8 cellular contexts compared by ENCODE assay signal in genomic region chr1:10943991-10944730, GRCh38.
DNase-seq lines count a peak whose midpoint lies in the region; ATAC-seq and TF ChIP-seq lines count a peak whose summit lies in the region.

No MANE protein-coding gene starts in this region.

- ATAC-seq in GM18909 (IDR thresholded peaks at IDR 0.05; ENCODE audit: poor library complexity, unreplicated experiment) (no peak), HG03025 (IDR thresholded peaks at IDR 0.05; ENCODE audit: low FRiP score, unreplicated experiment) (no peak), GM21529 (IDR thresholded peaks at IDR 0.05; ENCODE audit: unreplicated experiment) (no peak)

- H3K27ac ChIP-seq in osteoblast (ENCODE audit: low read depth, low read length): no peak overlapping the region

- intact Hi-C loops in Calu3 (cut with micrococcal nuclease; ENCODE audit: unreplicated experiment): loop anchor here (10.0 kb wide), 1 partner anchor 439 kb away; no protein-coding TSS in a partner anchor
- intact Hi-C loops in dendritic cell treated with granulocyte-macrophage colony-stimulating factor and Interleukin-4, amounts not matched to agents 40 ng/mL and 50 ng/mL, for 4 days (cut with micrococcal nuclease): no loop called here

- peaks cover 24% of the 10 kb centered on the region for H3K27me3 Mint-ChIP-seq in Calu3 (ENCODE audit: unreplicated experiment)
- H3K27me3 Mint-ChIP-seq in dendritic cell treated with granulocyte-macrophage colony-stimulating factor and Interleukin-4, amounts not matched to agents 40 ng/mL and 50 ng/mL, for 4 days: peaks cover 50% of the 10 kb centered on the region

- H3K36me3 ChIP-seq in osteoblast (ENCODE audit: insufficient read depth, low read length): no peaks in the 10 kb centered on the region

- peak overlapping the region; percentile 52 for H3K4me3 Mint-ChIP-seq in Calu3 (ENCODE audit: low read depth, unreplicated experiment)
- H3K4me3 Mint-ChIP-seq in dendritic cell treated with granulocyte-macrophage colony-stimulating factor and Interleukin-4, amounts not matched to agents 40 ng/mL and 50 ng/mL, for 4 days: peak overlapping the region; percentile 68

- peaks cover 23% of the 10 kb centered on the region for H3K27me3 ChIP-seq in osteoblast (ENCODE audit: insufficient read depth, low read length)

- peak overlapping the region; percentile 63 for H3K4me3 ChIP-seq in osteoblast (ENCODE audit: insufficient read depth, low read length)

- H3K27ac Mint-ChIP-seq in Calu3 (ENCODE audit: unreplicated experiment): no peak overlapping the region
- peak overlapping the region; percentile 12 for H3K27ac Mint-ChIP-seq in dendritic cell treated with granulocyte-macrophage colony-stimulating factor and Interleukin-4, amounts not matched to agents 40 ng/mL and 50 ng/mL, for 4 days

- no peaks in the 10 kb centered on the region for H3K9me3 Mint-ChIP-seq in Calu3 (ENCODE audit: low read depth, unreplicated experiment)
- no peaks in the 10 kb centered on the region for H3K9me3 Mint-ChIP-seq in dendritic cell treated with granulocyte-macrophage colony-stimulating factor and Interleukin-4, amounts not matched to agents 40 ng/mL and 50 ng/mL, for 4 days

- H4K20me1 ChIP-seq in osteoblast (ENCODE audit: insufficient read depth, low read length): no peaks in the 10 kb centered on the region

- H3K4me1 ChIP-seq in osteoblast (ENCODE audit: insufficient read depth, low read length): peaks cover 14% of the 10 kb centered on the region

- no peaks in the 10 kb centered on the region for H3K79me2 ChIP-seq in osteoblast (ENCODE audit: insufficient read depth, low read length)

- DNase-seq in Calu3 (no peak), NCI-H2196 (lab: John Stamatoyannopoulos, UW; ENCODE audit: unreplicated experiment) (peak; percentile 73), osteoblast (ENCODE audit: insufficient read length, low spot score, missing footprints) (peak; percentile 93), superior temporal gyrus (ENCODE audit: extremely low spot score) (no peak)

- BruUV-seq in Calu3 (replicated peaks; lab: Mats Ljungman, UMichigan): no TSS peak

- H3K36me3 Mint-ChIP-seq in Calu3 (ENCODE audit: insufficient read depth, unreplicated experiment): no peaks in the 10 kb centered on the region
- H3K36me3 Mint-ChIP-seq in dendritic cell treated with granulocyte-macrophage colony-stimulating factor and Interleukin-4, amounts not matched to agents 40 ng/mL and 50 ng/mL, for 4 days (ENCODE audit: low read depth): no peaks in the 10 kb centered on the region

- H2AFZ ChIP-seq in osteoblast (ENCODE audit: low read length): peak overlapping the region; percentile 79

- H3K4me1 Mint-ChIP-seq in Calu3 (ENCODE audit: low read depth, unreplicated experiment): peaks cover 8% of the 10 kb centered on the region
- H3K4me1 Mint-ChIP-seq in dendritic cell treated with granulocyte-macrophage colony-stimulating factor and Interleukin-4, amounts not matched to agents 40 ng/mL and 50 ng/mL, for 4 days (ENCODE audit: low read depth): peaks cover 39% of the 10 kb centered on the region

- CTCF ChIA-PET in Calu3 (lab: Charles Lee): no interaction called here

- no peaks in the 10 kb centered on the region for H3K9me3 ChIP-seq in osteoblast (ENCODE audit: low read depth, low read length)

- peak overlapping the region; percentile 81 for H3K4me2 ChIP-seq in osteoblast (ENCODE audit: insufficient read depth, low read length)

- TF ChIP-seq CTCF in Calu3 (IDR thresholded peaks at IDR 0.05; ENCODE audit: unreplicated experiment) (no peak), osteoblast (IDR thresholded peaks at IDR 0.05; ENCODE audit: extremely low read depth, low read depth, low read length) (no peak)

Comparison
In these comparisons a context has a peak if more than half of its experiments do, and no peak if none do; other contexts are left out.
1. DNase-seq: peak in NCI-H2196 (single experiment) and osteoblast (single experiment); none in Calu3 (single experiment) and superior temporal gyrus (single experiment).